ENCODE assay signal across 1 cellular context in genomic region chr3:141312359-141313090, GRCh38.
TF ChIP-seq lines count a peak whose summit lies in the region.

No MANE protein-coding gene starts in this region.

TF ChIP-seq in K562, 482 proteins besides CTCF, POLR2A, EP300 and RAD21 (continued from another document and continues in another):
- TF ChIP-seq, protein P1, sequence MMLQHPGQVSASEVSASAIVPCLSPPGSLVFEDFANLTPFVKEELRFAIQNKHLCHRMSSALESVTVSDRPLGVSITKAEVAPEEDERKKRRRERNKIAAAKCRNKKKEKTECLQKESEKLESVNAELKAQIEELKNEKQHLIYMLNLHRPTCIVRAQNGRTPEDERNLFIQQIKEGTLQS (IDR thresholded peaks at IDR 0.05) = no peak
- TF ChIP-seq, protein P1 (CRISPR knock-in tag; conservative IDR thresholded peaks at IDR 0.05) = no peak
- TF ChIP-seq E4F1 (CRISPR knock-in tag; IDR thresholded peaks at IDR 0.05; ENCODE audit: borderline replicate concordance) (peak; percentile 92), FIP1L1 (IDR thresholded peaks at IDR 0.05; ENCODE audit: low read depth, low read length, poor library complexity, severe bottlenecking) (no peak), ZFP36 (IDR thresholded peaks at IDR 0.05; ENCODE audit: low read depth, low read length, partially characterized antibody) (no peak), JUNB (CRISPR knock-in tag; conservative IDR thresholded peaks at IDR 0.05) (peak; percentile 91), RBM17 (IDR thresholded peaks at IDR 0.05; ENCODE audit: borderline replicate concordance, low read depth, low read length) (no peak), ARID3B (CRISPR knock-in tag; IDR thresholded peaks at IDR 0.05; ENCODE audit: borderline replicate concordance) (peak; percentile 99), TBP (optimal IDR thresholded peaks at IDR 0.05; ENCODE audit: low read depth, low read length) (no peak), SIRT6 (IDR thresholded peaks at IDR 0.05; ENCODE audit: low read depth, low read length) (no peak), SRSF3 (IDR thresholded peaks at IDR 0.05; ENCODE audit: insufficient read depth, low read length) (no peak), CHD2 (IDR thresholded peaks at IDR 0.05; ENCODE audit: low read depth, low read length) (no peak), MBD2 (IDR thresholded peaks at IDR 0.05; ENCODE audit: borderline replicate concordance, low read depth) (peak; percentile 43; the same call in 1 of the 2 replicates), ASH1L (IDR thresholded peaks at IDR 0.05; ENCODE audit: borderline replicate concordance, low read depth, partially characterized antibody) (no peak), ZNF134 (CRISPR knock-in tag; conservative IDR thresholded peaks at IDR 0.05) (peak; percentile 95), TCF15 (CRISPR knock-in tag; IDR thresholded peaks at IDR 0.05) (peak; percentile 100), DDX20 (tag; IDR thresholded peaks at IDR 0.05; ENCODE audit: low read depth) (peak; percentile 99), ZNF24 (IDR thresholded peaks at IDR 0.05) (0 out of 2 replicates have a peak, but pooled peaks have one; percentile 14), ZNF140 (CRISPR knock-in tag; IDR thresholded peaks at IDR 0.05) (peak; percentile 98), ZC3H11A (IDR thresholded peaks at IDR 0.05; ENCODE audit: low read depth, low read length) (no peak), ZNF224 (CRISPR knock-in tag; IDR thresholded peaks at IDR 0.05) (no peak), TAF9B (IDR thresholded peaks at IDR 0.05; ENCODE audit: partially characterized antibody) (no peak), MEIS2 (IDR thresholded peaks at IDR 0.05; ENCODE audit: partially characterized antibody) (no peak), ZC3H4 (CRISPR knock-in tag; IDR thresholded peaks at IDR 0.05; ENCODE audit: borderline replicate concordance) (no peak), BMI1 (IDR thresholded peaks at IDR 0.05; ENCODE audit: low read length) (no peak), ETV6 (IDR thresholded peaks at IDR 0.05; ENCODE audit: borderline replicate concordance in 1 of 2, low read depth in 2 of 2, low read length in 1 of 2) (no peak), ETV6 (CRISPR knock-in tag; IDR thresholded peaks at IDR 0.05; ENCODE audit: borderline replicate concordance) (no peak), C11orf30 (IDR thresholded peaks at IDR 0.05; ENCODE audit: low read depth) (no peak), TAF15 (IDR thresholded peaks at IDR 0.05; ENCODE audit: low read depth, low read length) (no peak), ZEB2 (IDR thresholded peaks at IDR 0.05) (no peak), RBM15 (IDR thresholded peaks at IDR 0.05; ENCODE audit: insufficient read depth, low read length) (no peak), NFIX (CRISPR knock-in tag; IDR thresholded peaks at IDR 0.05; ENCODE audit: low read depth) (peak; percentile 86), SIN3B (IDR thresholded peaks at IDR 0.05; ENCODE audit: low read depth) (no peak), MEF2D (tag; conservative IDR thresholded peaks at IDR 0.05; ENCODE audit: low read depth) (peak; percentile 100), E2F6 (IDR thresholded peaks at IDR 0.05; ENCODE audit: borderline replicate concordance in 1 of 2, extremely low read depth in 1 of 2, insufficient read depth in 1 of 2, insufficient read length in 1 of 2, low read depth in 1 of 2, low read length in 1 of 2, poor library complexity in 1 of 2, severe bottlenecking in 1 of 2) (peak in 1 of 2 experiments; percentile 8), ATF1 (CRISPR knock-in tag; IDR thresholded peaks at IDR 0.05) (no peak), ATF1 (tag; IDR thresholded peaks at IDR 0.05) (peak; percentile 91), HMGXB4 (CRISPR knock-in tag; IDR thresholded peaks at IDR 0.05) (no peak; the same call in 1 of the 2 replicates), HDAC6 (IDR thresholded peaks at IDR 0.05; ENCODE audit: low read depth, low read length) (no peak), DMBX1 (CRISPR knock-in tag; IDR thresholded peaks at IDR 0.05; ENCODE audit: borderline replicate concordance) (peak; percentile 100), HMGN3 (IDR thresholded peaks at IDR 0.05; ENCODE audit: borderline replicate concordance, extremely low read depth, insufficient read length, low read depth, low read length) (no peak), BRD9 (IDR thresholded peaks at IDR 0.05; ENCODE audit: low read depth, partially characterized antibody) (no peak), TGIF2 (CRISPR knock-in tag; IDR thresholded peaks at IDR 0.05) (no peak), BRD4 (IDR thresholded peaks at IDR 0.05) (no peak), NBN (IDR thresholded peaks at IDR 0.05; ENCODE audit: low read depth) (no peak; the same call in 1 of the 2 replicates), CBFA2T3 (IDR thresholded peaks at IDR 0.05) (peak; percentile 81), ILF3 (IDR thresholded peaks at IDR 0.05; ENCODE audit: borderline replicate concordance) (no peak), ZNF174 (CRISPR knock-in tag; IDR thresholded peaks at IDR 0.05) (peak; percentile 97), THRA (IDR thresholded peaks at IDR 0.05) (no peak), GTF2F1 (IDR thresholded peaks at IDR 0.05; ENCODE audit: low read depth, low read length) (no peak), FOXK1 (CRISPR knock-in tag; IDR thresholded peaks at IDR 0.05; ENCODE audit: borderline replicate concordance) (no peak), FUS (optimal IDR thresholded peaks at IDR 0.05; ENCODE audit: low read depth, low read length) (no peak), CBFA2T2 (conservative IDR thresholded peaks at IDR 0.05) (peak; percentile 76)
- TF ChIP-seq, protein P2, sequence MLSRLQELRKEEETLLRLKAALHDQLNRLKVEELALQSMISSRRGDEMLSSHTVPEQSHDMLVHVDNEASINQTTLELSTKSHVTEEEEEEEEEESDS (CRISPR knock-in tag; IDR thresholded peaks at IDR 0.05) = peak; percentile 85
- TF ChIP-seq, protein P3, sequence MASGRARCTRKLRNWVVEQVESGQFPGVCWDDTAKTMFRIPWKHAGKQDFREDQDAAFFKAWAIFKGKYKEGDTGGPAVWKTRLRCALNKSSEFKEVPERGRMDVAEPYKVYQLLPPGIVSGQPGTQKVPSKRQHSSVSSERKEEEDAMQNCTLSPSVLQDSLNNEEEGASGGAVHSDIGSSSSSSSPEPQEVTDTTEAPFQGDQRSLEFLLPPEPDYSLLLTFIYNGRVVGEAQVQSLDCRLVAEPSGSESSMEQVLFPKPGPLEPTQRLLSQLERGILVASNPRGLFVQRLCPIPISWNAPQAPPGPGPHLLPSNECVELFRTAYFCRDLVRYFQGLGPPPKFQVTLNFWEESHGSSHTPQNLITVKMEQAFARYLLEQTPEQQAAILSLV (tag; IDR thresholded peaks at IDR 0.05) = peak; percentile 100
- TF ChIP-seq, protein P4, sequence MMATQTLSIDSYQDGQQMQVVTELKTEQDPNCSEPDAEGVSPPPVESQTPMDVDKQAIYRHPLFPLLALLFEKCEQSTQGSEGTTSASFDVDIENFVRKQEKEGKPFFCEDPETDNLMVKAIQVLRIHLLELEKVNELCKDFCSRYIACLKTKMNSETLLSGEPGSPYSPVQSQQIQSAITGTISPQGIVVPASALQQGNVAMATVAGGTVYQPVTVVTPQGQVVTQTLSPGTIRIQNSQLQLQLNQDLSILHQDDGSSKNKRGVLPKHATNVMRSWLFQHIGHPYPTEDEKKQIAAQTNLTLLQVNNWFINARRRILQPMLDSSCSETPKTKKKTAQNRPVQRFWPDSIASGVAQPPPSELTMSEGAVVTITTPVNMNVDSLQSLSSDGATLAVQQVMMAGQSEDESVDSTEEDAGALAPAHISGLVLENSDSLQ (IDR thresholded peaks at IDR 0.05) = no peak
- TF ChIP-seq, protein P5, sequence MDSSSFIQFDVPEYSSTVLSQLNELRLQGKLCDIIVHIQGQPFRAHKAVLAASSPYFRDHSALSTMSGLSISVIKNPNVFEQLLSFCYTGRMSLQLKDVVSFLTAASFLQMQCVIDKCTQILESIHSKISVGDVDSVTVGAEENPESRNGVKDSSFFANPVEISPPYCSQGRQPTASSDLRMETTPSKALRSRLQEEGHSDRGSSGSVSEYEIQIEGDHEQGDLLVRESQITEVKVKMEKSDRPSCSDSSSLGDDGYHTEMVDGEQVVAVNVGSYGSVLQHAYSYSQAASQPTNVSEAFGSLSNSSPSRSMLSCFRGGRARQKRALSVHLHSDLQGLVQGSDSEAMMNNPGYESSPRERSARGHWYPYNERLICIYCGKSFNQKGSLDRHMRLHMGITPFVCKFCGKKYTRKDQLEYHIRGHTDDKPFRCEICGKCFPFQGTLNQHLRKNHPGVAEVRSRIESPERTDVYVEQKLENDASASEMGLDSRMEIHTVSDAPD (CRISPR knock-in tag; IDR thresholded peaks at IDR 0.05) = peak; percentile 98
- TF ChIP-seq, protein P6, sequence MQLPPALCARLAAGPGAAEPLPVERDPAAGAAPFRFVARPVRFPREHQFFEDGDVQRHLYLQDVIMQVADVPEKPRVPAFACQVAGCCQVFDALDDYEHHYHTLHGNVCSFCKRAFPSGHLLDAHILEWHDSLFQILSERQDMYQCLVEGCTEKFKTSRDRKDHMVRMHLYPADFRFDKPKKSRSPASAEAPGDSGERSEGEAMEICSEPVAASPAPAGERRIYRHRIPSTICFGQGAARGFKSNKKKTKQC (CRISPR knock-in tag; IDR thresholded peaks at IDR 0.05) = no peak
- TF ChIP-seq, protein P7, sequence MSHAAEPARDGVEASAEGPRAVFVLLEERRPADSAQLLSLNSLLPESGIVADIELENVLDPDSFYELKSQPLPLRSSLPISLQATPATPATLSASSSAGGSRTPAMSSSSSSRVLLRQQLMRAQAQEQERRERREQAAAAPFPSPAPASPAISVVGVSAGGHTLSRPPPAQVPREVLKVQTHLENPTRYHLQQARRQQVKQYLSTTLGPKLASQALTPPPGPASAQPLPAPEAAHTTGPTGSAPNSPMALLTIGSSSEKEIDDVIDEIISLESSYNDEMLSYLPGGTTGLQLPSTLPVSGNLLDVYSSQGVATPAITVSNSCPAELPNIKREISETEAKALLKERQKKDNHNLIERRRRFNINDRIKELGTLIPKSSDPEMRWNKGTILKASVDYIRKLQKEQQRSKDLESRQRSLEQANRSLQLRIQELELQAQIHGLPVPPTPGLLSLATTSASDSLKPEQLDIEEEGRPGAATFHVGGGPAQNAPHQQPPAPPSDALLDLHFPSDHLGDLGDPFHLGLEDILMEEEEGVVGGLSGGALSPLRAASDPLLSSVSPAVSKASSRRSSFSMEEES (CRISPR knock-in tag; IDR thresholded peaks at IDR 0.05) = peak; percentile 90
